9 cellular contexts compared by ENCODE assay signal in genomic region chr17:75430159-75430748, GRCh38. TPM values are rescaled to one million over a fixed set of nuclear protein-coding genes. Genes with fewer than 3 reads are reported as not detected.
DNase-seq lines count a peak whose midpoint lies in the region; TF ChIP-seq lines count a peak whose summit lies in the region.
"Had no signal": no experiment of that assay in that cellular context is flagged by ENCODE, and none has a peak within 500 bp of the region (broad histone marks: within the 10 kb centered on the region; RNA-seq: fewer than 3 reads in every experiment).

No MANE protein-coding gene starts in this region.

- intact Hi-C loops in transverse colon (cut with DNase I; ENCODE audit: low total_unique reads): no loop called here

- peak overlapping the region; percentile 3 for H3K4me3 ChIP-seq in HEK293 (ENCODE audit: low read depth, low read length)
- no peak overlapping the region for H3K4me3 ChIP-seq in astrocyte of the cerebellum (ENCODE audit: low read depth, low read length)
- no peak overlapping the region for H3K4me3 ChIP-seq in transverse colon

- in situ Hi-C loops in astrocyte of the cerebellum (cut with HindIII; ENCODE audit: low sequenced_read_pairs): no loop called here
- in situ Hi-C loops in transverse colon (cut with MboI; ENCODE audit: low pct_ligation_motif_present in 1 of 4, low pct_unique_long_range_greater_than_20kb in 1 of 4, low sequenced_read_pairs in 3 of 4): no loop called here

- CTCF ChIA-PET in HEK293 (lab: Yijun Ruan, JAX): interaction anchor here (0.6 to 2.1 kb wide), 12 partner anchors 18 to 320 kb away, joined by 3 to 5 read pairs (median 4); partner anchors contain the start of genes SMIM5, TMEM94 and TSEN54

- H3K36me3 ChIP-seq in HEK293 (ENCODE audit: control insufficient read depth in 2 of 2, insufficient read depth in 1 of 2, low read length in 2 of 2): no peaks in the 10 kb centered on the region
- H3K36me3 ChIP-seq in transverse colon: no peaks in the 10 kb centered on the region

- H3K4me1 ChIP-seq in HEK293 (ENCODE audit: control insufficient read depth, insufficient read depth, low read length) (no peaks in the 10 kb centered on the region; the same call in 1 of the 2 replicates), transverse colon (peaks cover 4 to 28% (median 7%) of the 10 kb centered on the region in 4 donors)

- H3K27me3 ChIP-seq in transverse colon: no peaks in the 10 kb centered on the region

- no peaks in the 10 kb centered on the region for H3K9me3 ChIP-seq in HEK293 (ENCODE audit: control insufficient read depth, insufficient read depth, low read depth, low read length)
- no peaks in the 10 kb centered on the region for H3K9me3 ChIP-seq in transverse colon

- 45 to 49% methylated on average over 2 to 9 of the region's 9 CpGs for WGBS in transverse colon (ENCODE audit: low coverage in 1 of 2), 2 donors

- no peak overlapping the region for H3K27ac ChIP-seq in HEK293 (ENCODE audit: extremely low read depth, low read depth, low read length)
- H3K27ac ChIP-seq in transverse colon: peak overlapping the region; percentile 20 to 76 (median 72)
- H3K27ac ChIP-seq: VCaP had no signal

- no peak for TF ChIP-seq EP300 in transverse colon (IDR thresholded peaks at IDR 0.05; ENCODE audit: low read depth)

- peak; percentile 84 for DNase-seq in astrocyte of the cerebellum (ENCODE audit: low read depth)
- peak; percentile 72 for DNase-seq in left kidney (ENCODE audit: low read depth, low spot score)
- peak; percentile 36 for DNase-seq in transverse colon
- no peak for DNase-seq in NCI-H146 treated with DMSO at 0.1 percent for 48 hours (lab: John Stamatoyannopoulos, UW; ENCODE audit: unreplicated experiment)
- DNase-seq in NCI-H1930 (lab: John Stamatoyannopoulos, UW): no peak
- DNase-seq in NCI-H2227 treated with DMSO at 0.1 percent for 48 hours (lab: John Stamatoyannopoulos, UW): no peak
- DNase-seq: NCI-H187 treated with DMSO at 0.1 percent for 48 hours had no signal

- POLR2A ChIA-PET in HEK293 (lab: Yijun Ruan, JAX): interaction anchor here (1.1 to 2.8 kb wide), 3 partner anchors 27 to 159 kb away, joined by 3 to 9 read pairs (median 3); partner anchors contain the start of genes MIF4GD and TMEM94

- TF ChIP-seq CTCF in HEK293 (tag by site-specific recombination; IDR thresholded peaks at IDR 0.05) (no peak), astrocyte of the cerebellum (IDR thresholded peaks at IDR 0.05; ENCODE audit: low read depth, low read length, missing control alignments) (peak; percentile 15), transverse colon (IDR thresholded peaks at IDR 0.05) (no peak)

- no peak for TF ChIP-seq POLR2A in transverse colon (IDR thresholded peaks at IDR 0.05)

TF ChIP-seq in HEK293, 187 proteins besides CTCF, POLR2A, EP300 and RAD21:
- peak; percentile 55 for TF ChIP-seq GLIS1 (tag by site-specific recombination; IDR thresholded peaks at IDR 0.05)
- no peak for TF ChIP-seq PATZ1 (tag by site-specific recombination; IDR thresholded peaks at IDR 0.05)

RNA-seq across cellular contexts. Expression of gene GRB2, which starts 24.8 kb away (rescaled TPM):
- total RNA-seq in transverse colon: 100 to 1,000 TPM; 105 to 183 (median 136) TPM

RNA-seq across cellular contexts. Expression of gene TMEM94, which starts 26.2 kb away (rescaled TPM):
- total RNA-seq in transverse colon: 100 to 1,000 TPM; 128 to 708 (median 280) TPM

Comparison
In these comparisons a context has a peak if more than half of its experiments do, and no peak if none do; other contexts are left out.
1. DNase-seq: peak in astrocyte of the cerebellum (single experiment), left kidney (single experiment) and transverse colon (single experiment); none in NCI-H146 treated with DMSO at 0.1 percent for 48 hours (single experiment), NCI-H1930 (0 of 2) and NCI-H2227 treated with DMSO at 0.1 percent for 48 hours (single experiment).